ENCODE assay signal across 27 cellular contexts in the genomic region with DNA sequence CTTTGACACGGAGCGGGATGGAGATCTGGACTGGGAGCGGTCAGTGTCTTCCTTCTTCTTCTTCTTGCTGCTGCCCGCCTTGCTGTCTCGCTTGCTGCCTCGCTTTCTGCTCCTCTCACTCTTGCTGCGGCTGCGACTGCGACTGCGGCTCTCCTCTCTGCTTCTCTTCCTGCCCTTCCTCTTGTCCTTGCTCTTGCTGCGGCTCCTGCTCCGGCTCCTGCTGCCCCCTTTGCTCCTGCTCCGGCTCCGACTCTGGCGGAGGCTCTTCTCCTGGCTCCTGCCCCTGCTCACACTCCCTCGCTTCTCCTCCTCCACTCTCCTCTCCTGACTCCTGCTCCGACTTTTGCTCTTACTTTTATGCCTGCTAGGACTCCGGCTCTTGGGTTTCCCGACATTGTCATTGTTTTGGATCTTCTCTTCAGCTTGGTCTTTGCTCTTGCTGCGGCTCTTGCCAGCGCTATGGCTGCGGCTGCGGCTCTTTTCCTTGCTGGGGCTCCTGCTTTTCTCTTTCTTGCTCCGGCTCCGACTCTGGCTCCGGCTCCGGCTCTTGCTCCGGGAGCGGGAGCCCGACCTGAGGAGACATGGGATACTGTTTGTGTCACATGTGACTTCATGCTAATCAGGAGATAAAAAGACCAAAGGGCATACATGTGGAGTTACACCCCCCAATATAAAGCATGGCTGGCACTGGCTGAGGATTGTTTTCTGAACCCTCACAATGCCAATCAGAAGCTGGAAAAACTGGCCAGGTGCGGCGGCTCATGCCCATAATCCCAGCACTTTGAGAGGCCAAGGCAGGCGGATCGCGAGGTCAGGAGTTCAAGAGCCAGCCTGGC. TPM values are rescaled to one million over a fixed set of nuclear protein-coding genes. Genes with fewer than 3 reads are reported as not detected.
DNase-seq lines count a peak whose midpoint lies in the region; ATAC-seq and TF ChIP-seq lines count a peak whose summit lies in the region.
"Had no signal": no experiment of that assay in that cellular context is flagged by ENCODE, and none has a peak within 500 bp of the region (broad histone marks: within the 10 kb centered on the region; RNA-seq: fewer than 3 reads in every experiment).

No MANE protein-coding gene starts in this region.

- H3K27me3 ChIP-seq in H9 (ENCODE audit: insufficient read depth, low read length): no peaks in the 10 kb centered on the region
- H3K27me3 ChIP-seq: dorsolateral prefrontal cortex, hepatocyte, left lung, neutrophil, stomach, tibial nerve had no signal

- no peak overlapping the region for H2BK5ac ChIP-seq in H9 (ENCODE audit: insufficient read length, low read length)

- H3K4ac ChIP-seq in H9 (ENCODE audit: low read depth, low read length): no peak overlapping the region

- no peaks in the 10 kb centered on the region for H3K79me2 ChIP-seq in H9 (ENCODE audit: insufficient read depth, low read length)

- intact Hi-C loops in activated CD4-positive, alpha-beta T cell treated with anti-CD3 and anti-CD28 coated beads, Interleukin-2, amount 10 ng/mL, durations not matched to agents 24 days and 14 days (cut with micrococcal nuclease): no loop called here

- H3K9me3 Mint-ChIP-seq in activated CD4-positive, alpha-beta T cell treated with anti-CD3 and anti-CD28 coated beads, Interleukin-2, amount 10 ng/mL, durations not matched to agents 24 days and 14 days: no peaks in the 10 kb centered on the region
- no peaks in the 10 kb centered on the region for H3K9me3 Mint-ChIP-seq in activated CD4-positive, alpha-beta T cell treated with anti-CD3 and anti-CD28 coated beads, Interleukin-2, amount 10 ng/mL, durations not matched to agents 7 days and 5 days
- no peaks in the 10 kb centered on the region for H3K9me3 Mint-ChIP-seq in H9
- H3K9me3 Mint-ChIP-seq in central memory CD8-positive, alpha-beta T cell: no peaks in the 10 kb centered on the region
- H3K9me3 Mint-ChIP-seq in neural crest cell: no peaks in the 10 kb centered on the region
- H3K9me3 Mint-ChIP-seq in osteocyte (ENCODE audit: unreplicated experiment): no peaks in the 10 kb centered on the region
- H3K9me3 Mint-ChIP-seq: immature natural killer cell had no signal

- peak overlapping the region; percentile 16 for H3K27ac Mint-ChIP-seq in activated CD4-positive, alpha-beta T cell treated with anti-CD3 and anti-CD28 coated beads, Interleukin-2, amount 10 ng/mL, durations not matched to agents 24 days and 14 days
- no peak overlapping the region for H3K27ac Mint-ChIP-seq in activated CD4-positive, alpha-beta T cell treated with anti-CD3 and anti-CD28 coated beads, Interleukin-2, amount 10 ng/mL, durations not matched to agents 7 days and 5 days
- H3K27ac Mint-ChIP-seq in H9 (peak overlapping the region; percentile 4 to 28 (median 9); a peak in 4 of 7 replicates), neural crest cell (ENCODE audit: unreplicated experiment) (peak overlapping the region; percentile 2), osteocyte (ENCODE audit: unreplicated experiment) (no peak overlapping the region)
- peak overlapping the region; percentile 62 for H3K27ac Mint-ChIP-seq in central memory CD8-positive, alpha-beta T cell (ENCODE audit: low read depth)

- DNase-seq in activated CD4-positive, alpha-beta T cell treated with anti-CD3 and anti-CD28 coated beads, Interleukin-2, amount 10 ng/mL, durations not matched to agents 24 days and 14 days: no peak
- DNase-seq in activated CD4-positive, alpha-beta T cell treated with anti-CD3 and anti-CD28 coated beads, Interleukin-2, amount 10 ng/mL, durations not matched to agents 7 days and 5 days: no peak
- DNase-seq in H9: no peak
- no peak for DNase-seq in central memory CD8-positive, alpha-beta T cell (ENCODE audit: low spot score in 2 of 2)
- DNase-seq in neural crest cell (ENCODE audit: low read depth, low spot score): no peak
- DNase-seq in osteocyte (ENCODE audit: extremely low spot score, unreplicated experiment): no peak
- DNase-seq in NCI-H1092 (lab: John Stamatoyannopoulos, UW): no peak
- DNase-seq: activated CD4-positive, alpha-beta T cell treated with anti-CD3 and anti-CD28 coated beads for 4 hours; dorsolateral prefrontal cortex; foreskin fibroblast; immature natural killer cell; left lung; NCI-H1105; NCI-H2081; NCI-H345; NCI-H774; stimulated activated CD4-positive, alpha-beta T cell treated with anti-CD3 and anti-CD28 coated beads, Interleukin-4, amount 100 ng/mL, for 24 hours had no signal

- no peak overlapping the region for H3K18ac ChIP-seq in H9 (ENCODE audit: insufficient read length, low read depth, low read length)

- H3K27ac ChIP-seq in H9 (ENCODE audit: insufficient read length, low read depth, low read length): no peak overlapping the region
- H3K27ac ChIP-seq: 22Rv1, dorsolateral prefrontal cortex, epithelial cell of prostate, hepatocyte, HL-60, left lung, neutrophil, stomach, tibial nerve had no signal

- H3K4me1 ChIP-seq in H9 (ENCODE audit: insufficient read depth, low read length): no peaks in the 10 kb centered on the region
- H3K4me1 ChIP-seq: left lung, tibial nerve had no signal

- no peak overlapping the region for H3K14ac ChIP-seq in H9 (ENCODE audit: insufficient read depth, low read length)

- no peak overlapping the region for H4K8ac ChIP-seq in H9 (replicated peaks; ENCODE audit: insufficient read length, low read depth, low read length)

- ATAC-seq in central memory CD8-positive, alpha-beta T cell (replicated peaks; ENCODE audit: extremely low read depth, poor library complexity, severe bottlenecking): no peak
- no peak for ATAC-seq in HG03097 (IDR thresholded peaks at IDR 0.05; ENCODE audit: low FRiP score, unreplicated experiment)
- ATAC-seq: left lung had no signal

- H4K91ac ChIP-seq in H9 (ENCODE audit: insufficient read length, low read depth, low read length): no peak overlapping the region

- peaks cover 3% of the 10 kb centered on the region for H4K20me1 ChIP-seq in H9 (ENCODE audit: control insufficient read depth, insufficient read depth, insufficient read length)

- CTCF ChIA-PET in activated CD4-positive, alpha-beta T cell treated with anti-CD3 and anti-CD28 coated beads, Interleukin-2, amount 10 ng/mL, durations not matched to agents 7 days and 5 days (lab: Charles Lee): no interaction called here

- no peaks in the 10 kb centered on the region for H3K27me3 Mint-ChIP-seq in activated CD4-positive, alpha-beta T cell treated with anti-CD3 and anti-CD28 coated beads, Interleukin-2, amount 10 ng/mL, durations not matched to agents 24 days and 14 days
- no peaks in the 10 kb centered on the region for H3K27me3 Mint-ChIP-seq in activated CD4-positive, alpha-beta T cell treated with anti-CD3 and anti-CD28 coated beads, Interleukin-2, amount 10 ng/mL, durations not matched to agents 7 days and 5 days
- H3K27me3 Mint-ChIP-seq in H9 (ENCODE audit: low read depth): no peaks in the 10 kb centered on the region
- no peaks in the 10 kb centered on the region for H3K27me3 Mint-ChIP-seq in central memory CD8-positive, alpha-beta T cell
- H3K27me3 Mint-ChIP-seq in neural crest cell (ENCODE audit: low read depth): no peaks in the 10 kb centered on the region
- H3K27me3 Mint-ChIP-seq in osteocyte (ENCODE audit: unreplicated experiment): no peaks in the 10 kb centered on the region

- POLR2A ChIA-PET in activated CD4-positive, alpha-beta T cell treated with anti-CD3 and anti-CD28 coated beads, Interleukin-2, amount 10 ng/mL, durations not matched to agents 7 days and 5 days (lab: Charles Lee): no interaction called here

- H2BK15ac ChIP-seq in H9 (ENCODE audit: low read depth, low read length): no peak overlapping the region

- H3K9me3 ChIP-seq in H9 (ENCODE audit: control insufficient read depth, low read depth, low read length): no peaks in the 10 kb centered on the region
- H3K9me3 ChIP-seq: left lung, stomach, tibial nerve had no signal

- H3K79me1 ChIP-seq in H9 (ENCODE audit: insufficient read depth, low read depth, low read length, poor library complexity, severe bottlenecking): no peaks in the 10 kb centered on the region

- no peak overlapping the region for H2AK5ac ChIP-seq in H9 (ENCODE audit: insufficient read length, low read length)

- peaks cover 77% of the 10 kb centered on the region for H3K36me3 Mint-ChIP-seq in activated CD4-positive, alpha-beta T cell treated with anti-CD3 and anti-CD28 coated beads, Interleukin-2, amount 10 ng/mL, durations not matched to agents 24 days and 14 days (ENCODE audit: low read depth)
- H3K36me3 Mint-ChIP-seq in activated CD4-positive, alpha-beta T cell treated with anti-CD3 and anti-CD28 coated beads, Interleukin-2, amount 10 ng/mL, durations not matched to agents 7 days and 5 days (ENCODE audit: low read depth): peaks cover 78% of the 10 kb centered on the region
- peaks cover 66 to 93% (median 83%) of the 10 kb centered on the region in 3 experiments; a peak in 6 of 7 replicates for H3K36me3 Mint-ChIP-seq in H9 (ENCODE audit: insufficient read depth in 1 of 3, low read depth in 3 of 3)
- H3K36me3 Mint-ChIP-seq in central memory CD8-positive, alpha-beta T cell (ENCODE audit: insufficient read depth): peaks cover 83% of the 10 kb centered on the region
- H3K36me3 Mint-ChIP-seq in neural crest cell (ENCODE audit: low read depth): peaks cover 42% of the 10 kb centered on the region
- H3K36me3 Mint-ChIP-seq in osteocyte (ENCODE audit: unreplicated experiment): peaks cover 70% of the 10 kb centered on the region

- H3K56ac ChIP-seq in H9 (ENCODE audit: insufficient read length, low read depth, low read length): no peak overlapping the region

- H3K23ac ChIP-seq in H9 (ENCODE audit: insufficient read length, low read depth, low read length): no peak overlapping the region

- H4K5ac ChIP-seq in H9 (ENCODE audit: insufficient read length, low read depth, low read length): no peak overlapping the region

- no peak overlapping the region for H3T11ph ChIP-seq in H9 (ENCODE audit: low read length)

- no peaks in the 10 kb centered on the region for H3K23me2 ChIP-seq in H9 (ENCODE audit: insufficient read length, low read depth, low read length, poor library complexity, severe bottlenecking)

- no peak overlapping the region for H3K4me2 ChIP-seq in H9 (ENCODE audit: insufficient read depth, insufficient read length, low read length)
- H3K4me2 ChIP-seq: hepatocyte had no signal

- no peak overlapping the region for H2BK20ac ChIP-seq in H9 (ENCODE audit: low read depth, low read length, poor library complexity, severe bottlenecking)

- no peak overlapping the region for H2AFZ ChIP-seq in H9 (ENCODE audit: low read length)
- H2AFZ ChIP-seq: hepatocyte had no signal

- no peak overlapping the region for H2BK120ac ChIP-seq in H9 (ENCODE audit: low read depth, low read length, poor library complexity, severe bottlenecking)

- peaks cover 3% of the 10 kb centered on the region for H3K4me1 Mint-ChIP-seq in activated CD4-positive, alpha-beta T cell treated with anti-CD3 and anti-CD28 coated beads, Interleukin-2, amount 10 ng/mL, durations not matched to agents 24 days and 14 days
- no peaks in the 10 kb centered on the region for H3K4me1 Mint-ChIP-seq in activated CD4-positive, alpha-beta T cell treated with anti-CD3 and anti-CD28 coated beads, Interleukin-2, amount 10 ng/mL, durations not matched to agents 7 days and 5 days
- H3K4me1 Mint-ChIP-seq in H9: no peaks in the 10 kb centered on the region; a peak in 1 of 4 replicates
- peaks cover 27% of the 10 kb centered on the region for H3K4me1 Mint-ChIP-seq in central memory CD8-positive, alpha-beta T cell
- H3K4me1 Mint-ChIP-seq in neural crest cell: no peaks in the 10 kb centered on the region
- no peaks in the 10 kb centered on the region for H3K4me1 Mint-ChIP-seq in osteocyte (ENCODE audit: unreplicated experiment)
- H3K4me1 Mint-ChIP-seq: immature natural killer cell had no signal

- WGBS in H9 (ENCODE audit: extremely low coverage, insufficient read length, low lambda C conversion rate): no CpG with 5 or more reads among the region's 35 CpGs

- no peak overlapping the region for H3K4me3 Mint-ChIP-seq in activated CD4-positive, alpha-beta T cell treated with anti-CD3 and anti-CD28 coated beads, Interleukin-2, amount 10 ng/mL, durations not matched to agents 24 days and 14 days
- H3K4me3 Mint-ChIP-seq in activated CD4-positive, alpha-beta T cell treated with anti-CD3 and anti-CD28 coated beads, Interleukin-2, amount 10 ng/mL, durations not matched to agents 7 days and 5 days: no peak overlapping the region
- H3K4me3 Mint-ChIP-seq in H9: no peak overlapping the region
- no peak overlapping the region for H3K4me3 Mint-ChIP-seq in central memory CD8-positive, alpha-beta T cell
- H3K4me3 Mint-ChIP-seq in neural crest cell: no peak overlapping the region
- H3K4me3 Mint-ChIP-seq in osteocyte (ENCODE audit: unreplicated experiment): no peak overlapping the region
- H3K4me3 Mint-ChIP-seq: immature natural killer cell had no signal

- no peak overlapping the region for H2BK12ac ChIP-seq in H9 (ENCODE audit: insufficient read length, low read depth, low read length)

- TF ChIP-seq CTCF in H9 (conservative IDR thresholded peaks at IDR 0.05) (no peak), neural crest cell (conservative IDR thresholded peaks at IDR 0.05) (no peak), osteocyte (IDR thresholded peaks at IDR 0.05) (no peak)

- no peak overlapping the region for H3K9ac ChIP-seq in H9 (ENCODE audit: extremely low read depth, insufficient read length, low read length)

RNA-seq across cellular contexts. Expression of gene TMEM200B, which starts 25.2 kb away (rescaled TPM):
- 0.66 and 0.72 TPM in 2 replicates for total RNA-seq in activated CD4-positive, alpha-beta T cell treated with anti-CD3 and anti-CD28 coated beads, Interleukin-2, amount 10 ng/mL, durations not matched to agents 24 days and 14 days
- total RNA-seq in activated CD4-positive, alpha-beta T cell treated with anti-CD3 and anti-CD28 coated beads, Interleukin-2, amount 10 ng/mL, durations not matched to agents 7 days and 5 days: not detected
- total RNA-seq in H9 (2021) (12.6 and 12.9 TPM in 2 replicates), neural crest cell (3.7 and 3.8 TPM in 2 replicates), osteocyte (19.7 and 22.5 TPM in 2 replicates)
- total RNA-seq: OCI-LY7; T-helper 1 cell treated with Interleukin-12 subunit alpha and Interleukin-12 subunit beta and Interleukin-4 antibody, amounts not matched to agents 30 ng/mL and 1 ng/mL, for 36 hours had no signal

RNA-seq across cellular contexts. Expression of gene SRSF4, which starts 32.8 kb away (rescaled TPM):
- total RNA-seq in activated CD4-positive, alpha-beta T cell treated with anti-CD3 and anti-CD28 coated beads, Interleukin-2, amount 10 ng/mL, durations not matched to agents 24 days and 14 days: 138 and 141 TPM in 2 replicates
- total RNA-seq in activated CD4-positive, alpha-beta T cell treated with anti-CD3 and anti-CD28 coated beads, Interleukin-2, amount 10 ng/mL, durations not matched to agents 7 days and 5 days: 100 to 1,000 TPM; 116 to 123 TPM
- total RNA-seq in H9 (2021) (89.8 and 90.6 TPM in 2 replicates), neural crest cell (109 and 112 TPM in 2 replicates), osteocyte (70.5 and 74.6 TPM in 2 replicates)

Comparison
In these comparisons a context has a peak if more than half of its experiments do, and no peak if none do; other contexts are left out.
1. H3K27ac Mint-ChIP-seq: peak in activated CD4-positive, alpha-beta T cell treated with anti-CD3 and anti-CD28 coated beads, Interleukin-2, amount 10 ng/mL, durations not matched to agents 24 days and 14 days (single experiment), H9 (3 of 3), central memory CD8-positive, alpha-beta T cell (single experiment) and neural crest cell (single experiment); none in activated CD4-positive, alpha-beta T cell treated with anti-CD3 and anti-CD28 coated beads, Interleukin-2, amount 10 ng/mL, durations not matched to agents 7 days and 5 days (single experiment) and osteocyte (single experiment).